In the genomic region with DNA sequence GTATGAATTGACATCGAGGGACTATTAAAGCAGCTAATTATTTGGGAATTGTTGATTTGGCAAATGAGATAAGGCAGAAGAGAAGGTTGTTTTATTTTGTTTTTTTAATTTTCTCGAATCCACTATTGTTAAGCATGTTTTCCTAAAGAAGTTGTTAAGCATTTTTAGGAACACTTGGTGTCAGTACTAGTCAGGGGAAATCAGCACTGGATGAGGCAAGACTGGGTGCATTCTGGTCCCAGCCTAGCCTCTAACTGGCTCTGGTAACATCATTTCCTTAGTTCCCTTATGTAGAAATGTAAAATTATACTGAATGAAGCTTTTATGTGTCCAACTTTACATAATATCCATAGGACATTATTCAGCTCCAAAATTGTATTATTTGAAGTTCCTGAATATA, we compare ENCODE assay signal across 1 cellular context.
TF ChIP-seq lines count a peak whose summit lies in the region.

No MANE protein-coding gene starts in this region.

TF ChIP-seq in GM23338, 12 proteins besides CTCF, POLR2A, EP300 and RAD21:
- TF ChIP-seq ZNF331 (CRISPR knock-in tag; IDR thresholded peaks at IDR 0.05; ENCODE audit: low read depth) (no peak), NANOG (IDR thresholded peaks at IDR 0.05; ENCODE audit: borderline replicate concordance) (no peak), ZNF114 (CRISPR knock-in tag; IDR thresholded peaks at IDR 0.05) (no peak), EZH2 (IDR thresholded peaks at IDR 0.05; ENCODE audit: low read depth, unreplicated experiment) (no peak)
- TF ChIP-seq, protein P1, sequence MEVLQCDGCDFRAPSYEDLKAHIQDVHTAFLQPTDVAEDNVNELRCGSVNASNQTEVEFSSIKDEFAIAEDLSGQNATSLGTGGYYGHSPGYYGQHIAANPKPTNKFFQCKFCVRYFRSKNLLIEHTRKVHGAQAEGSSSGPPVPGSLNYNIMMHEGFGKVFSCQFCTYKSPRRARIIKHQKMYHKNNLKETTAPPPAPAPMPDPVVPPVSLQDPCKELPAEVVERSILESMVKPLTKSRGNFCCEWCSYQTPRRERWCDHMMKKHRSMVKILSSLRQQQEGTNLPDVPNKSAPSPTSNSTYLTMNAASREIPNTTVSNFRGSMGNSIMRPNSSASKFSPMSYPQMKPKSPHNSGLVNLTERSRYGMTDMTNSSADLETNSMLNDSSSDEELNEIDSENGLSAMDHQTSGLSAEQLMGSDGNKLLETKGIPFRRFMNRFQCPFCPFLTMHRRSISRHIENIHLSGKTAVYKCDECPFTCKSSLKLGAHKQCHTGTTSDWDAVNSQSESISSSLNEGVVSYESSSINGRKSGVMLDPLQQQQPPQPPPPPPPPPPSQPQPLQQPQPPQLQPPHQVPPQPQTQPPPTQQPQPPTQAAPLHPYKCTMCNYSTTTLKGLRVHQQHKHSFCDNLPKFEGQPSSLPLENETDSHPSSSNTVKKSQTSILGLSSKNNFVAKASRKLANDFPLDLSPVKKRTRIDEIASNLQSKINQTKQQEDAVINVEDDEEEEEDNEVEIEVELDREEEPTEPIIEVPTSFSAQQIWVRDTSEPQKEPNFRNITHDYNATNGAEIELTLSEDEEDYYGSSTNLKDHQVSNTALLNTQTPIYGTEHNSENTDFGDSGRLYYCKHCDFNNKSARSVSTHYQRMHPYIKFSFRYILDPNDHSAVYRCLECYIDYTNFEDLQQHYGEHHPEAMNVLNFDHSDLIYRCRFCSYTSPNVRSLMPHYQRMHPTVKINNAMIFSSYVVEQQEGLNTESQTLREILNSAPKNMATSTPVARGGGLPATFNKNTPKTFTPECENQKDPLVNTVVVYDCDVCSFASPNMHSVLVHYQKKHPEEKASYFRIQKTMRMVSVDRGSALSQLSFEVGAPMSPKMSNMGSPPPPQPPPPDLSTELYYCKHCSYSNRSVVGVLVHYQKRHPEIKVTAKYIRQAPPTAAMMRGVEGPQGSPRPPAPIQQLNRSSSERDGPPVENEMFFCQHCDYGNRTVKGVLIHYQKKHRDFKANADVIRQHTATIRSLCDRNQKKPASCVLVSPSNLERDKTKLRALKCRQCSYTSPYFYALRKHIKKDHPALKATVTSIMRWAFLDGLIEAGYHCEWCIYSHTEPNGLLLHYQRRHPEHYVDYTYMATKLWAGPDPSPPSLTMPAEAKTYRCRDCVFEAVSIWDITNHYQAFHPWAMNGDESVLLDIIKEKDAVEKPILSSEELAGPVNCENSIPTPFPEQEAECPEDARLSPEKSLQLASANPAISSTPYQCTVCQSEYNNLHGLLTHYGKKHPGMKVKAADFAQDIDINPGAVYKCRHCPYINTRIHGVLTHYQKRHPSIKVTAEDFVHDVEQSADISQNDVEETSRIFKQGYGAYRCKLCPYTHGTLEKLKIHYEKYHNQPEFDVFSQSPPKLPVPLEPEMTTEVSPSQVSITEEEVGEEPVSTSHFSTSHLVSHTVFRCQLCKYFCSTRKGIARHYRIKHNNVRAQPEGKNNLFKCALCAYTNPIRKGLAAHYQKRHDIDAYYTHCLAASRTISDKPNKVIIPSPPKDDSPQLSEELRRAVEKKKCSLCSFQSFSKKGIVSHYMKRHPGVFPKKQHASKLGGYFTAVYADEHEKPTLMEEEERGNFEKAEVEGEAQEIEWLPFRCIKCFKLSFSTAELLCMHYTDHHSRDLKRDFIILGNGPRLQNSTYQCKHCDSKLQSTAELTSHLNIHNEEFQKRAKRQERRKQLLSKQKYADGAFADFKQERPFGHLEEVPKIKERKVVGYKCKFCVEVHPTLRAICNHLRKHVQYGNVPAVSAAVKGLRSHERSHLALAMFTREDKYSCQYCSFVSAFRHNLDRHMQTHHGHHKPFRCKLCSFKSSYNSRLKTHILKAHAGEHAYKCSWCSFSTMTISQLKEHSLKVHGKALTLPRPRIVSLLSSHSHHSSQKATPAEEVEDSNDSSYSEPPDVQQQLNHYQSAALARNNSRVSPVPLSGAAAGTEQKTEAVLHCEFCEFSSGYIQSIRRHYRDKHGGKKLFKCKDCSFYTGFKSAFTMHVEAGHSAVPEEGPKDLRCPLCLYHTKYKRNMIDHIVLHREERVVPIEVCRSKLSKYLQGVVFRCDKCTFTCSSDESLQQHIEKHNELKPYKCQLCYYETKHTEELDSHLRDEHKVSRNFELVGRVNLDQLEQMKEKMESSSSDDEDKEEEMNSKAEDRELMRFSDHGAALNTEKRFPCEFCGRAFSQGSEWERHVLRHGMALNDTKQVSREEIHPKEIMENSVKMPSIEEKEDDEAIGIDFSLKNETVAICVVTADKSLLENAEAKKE (CRISPR knock-in tag; IDR thresholded peaks at IDR 0.05): no peak
